28 cellular contexts compared by ENCODE assay signal in the genomic region with DNA sequence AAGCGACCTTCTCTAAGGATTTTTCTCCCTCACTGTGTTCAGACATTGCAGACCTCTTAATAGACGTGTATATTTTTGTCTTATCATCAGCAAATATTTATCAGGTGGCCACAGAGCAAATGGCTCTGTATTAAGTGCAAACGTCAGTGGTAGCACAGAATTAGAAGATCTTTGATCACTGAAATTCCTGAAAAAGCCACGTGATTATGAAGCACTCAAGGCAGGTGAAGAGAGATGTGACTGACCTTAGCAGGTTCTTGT.
"Had no signal": no experiment of that assay in that cellular context is flagged by ENCODE, and none has a peak within 500 bp of the region (broad histone marks: within the 10 kb centered on the region; RNA-seq: fewer than 3 reads in every experiment).

No MANE protein-coding gene starts in this region.

- H3K4me3 ChIP-seq: stomach, suprapubic skin, testis, thoracic aorta, thyroid gland, tibial artery, tibial nerve, transverse colon, upper lobe of left lung, upper lobe of right lung, uterus, vagina had no signal

- ATAC-seq: stimulated activated memory B cell treated with anti-CD40 and anti-IgM and Interleukin-4, amounts not matched to agents 10 μg/mL and 1 μg/mL and 100 μg/mL, for 72 hours; stimulated activated naive CD8-positive, alpha-beta T cell treated with anti-CD3 and anti-CD28 coated beads, Interleukin-15, Interleukin-2, amounts not matched to agents 100 U/mL and 50 U/mL, for 24 hours had no signal

- H3K27ac Mint-ChIP-seq: stimulated activated effector memory CD8-positive, alpha-beta T cell treated with anti-CD3 and anti-CD28 coated beads, Interleukin-12 subunit alpha, Interleukin-12 subunit beta, amount 100 ng/mL, for 72 hours; stimulated activated memory B cell treated with anti-CD40 and anti-IgM and Interleukin-4, amounts not matched to agents 10 μg/mL and 1 μg/mL and 100 μg/mL, for 72 hours; stimulated activated naive B cell treated with anti-CD40 and anti-IgM and Interleukin-4, amounts not matched to agents 10 μg/mL and 1 μg/mL and 100 μg/mL, for 72 hours; stimulated activated naive CD8-positive, alpha-beta T cell treated with anti-CD3 and anti-CD28 coated beads, Interleukin-15, amount 100 ng/mL, for 72 hours; stimulated activated naive CD8-positive, alpha-beta T cell treated with anti-CD3 and anti-CD28 coated beads, Interleukin-15, Interleukin-2, amounts not matched to agents 100 ng/mL and 50 ng/mL, for 24 hours; type B pancreatic cell had no signal

- H3K9me3 ChIP-seq: stomach, suprapubic skin, testis, thoracic aorta, thyroid gland, tibial artery, tibial nerve, transverse colon, upper lobe of left lung, upper lobe of right lung, uterus, vagina had no signal

- H3K27me3 Mint-ChIP-seq: stimulated activated memory B cell treated with anti-CD40 and anti-IgM and Interleukin-4, amounts not matched to agents 10 μg/mL and 1 μg/mL and 100 μg/mL, for 72 hours; stimulated activated naive B cell treated with anti-CD40 and anti-IgM and Interleukin-4, amounts not matched to agents 10 μg/mL and 1 μg/mL and 100 μg/mL, for 72 hours; type B pancreatic cell had no signal

- H3K36me3 Mint-ChIP-seq: stimulated activated effector memory CD8-positive, alpha-beta T cell treated with anti-CD3 and anti-CD28 coated beads, Interleukin-12 subunit alpha, Interleukin-12 subunit beta, amount 100 ng/mL, for 72 hours; stimulated activated memory B cell treated with anti-CD40 and anti-IgM and Interleukin-4, amounts not matched to agents 10 μg/mL and 1 μg/mL and 100 μg/mL, for 72 hours; stimulated activated naive B cell treated with anti-CD40 and anti-IgM and Interleukin-4, amounts not matched to agents 10 μg/mL and 1 μg/mL and 100 μg/mL, for 72 hours had no signal

- H3K4me1 ChIP-seq: testis, thyroid gland, tibial artery, transverse colon, upper lobe of right lung, uterus had no signal

- DNase-seq: stimulated activated CD4-positive, alpha-beta T cell treated with anti-CD3 and anti-CD28 coated beads, Interleukin-2, amount 100 ng/mL, for 48 hours; stimulated activated CD4-positive, alpha-beta T cell treated with anti-CD3 and anti-CD28 coated beads, Interleukin-4, amount 100 ng/mL, for 1 hour; stimulated activated CD4-positive, alpha-beta T cell treated with anti-CD3 and anti-CD28 coated beads, Interleukin-4, amount 100 ng/mL, for 24 hours; stimulated activated CD4-positive, alpha-beta T cell treated with anti-CD3 and anti-CD28 coated beads, Interleukin-4, amount 100 ng/mL, for 4 hours; stimulated activated CD8-positive, alpha-beta memory T cell treated with anti-CD3 and anti-CD28 coated beads, Interleukin-4, amount 100 ng/mL, for 48 hours; stimulated activated naive B cell treated with anti-CD40 and anti-IgM and Interleukin-4, amounts not matched to agents 10 μg/mL and 1 μg/mL and 100 μg/mL, for 72 hours; stimulated activated naive CD4-positive, alpha-beta T cell; stimulated activated naive CD4-positive, alpha-beta T cell treated with Interleukin-2 at 50 U/mL for 16 hours; stimulated activated naive CD8-positive, alpha-beta T cell treated with anti-CD3 and anti-CD28 coated beads, Interleukin-15, amount 100 ng/mL, for 72 hours; stimulated activated naive CD8-positive, alpha-beta T cell treated with anti-CD3 and anti-CD28 coated beads, Interleukin-15, Interleukin-2, amounts not matched to agents 100 U/mL and 50 U/mL, for 24 hours; stomach; substantia nigra; testis; thyroid gland; tibial artery; transverse colon; trophoblast cell; upper lobe of left lung; upper lobe of right lung; uterus had no signal

- H3K4me3 Mint-ChIP-seq: stimulated activated effector memory CD8-positive, alpha-beta T cell treated with anti-CD3 and anti-CD28 coated beads, Interleukin-12 subunit alpha, Interleukin-12 subunit beta, amount 100 ng/mL, for 72 hours; stimulated activated memory B cell treated with anti-CD40 and anti-IgM and Interleukin-4, amounts not matched to agents 10 μg/mL and 1 μg/mL and 100 μg/mL, for 72 hours; stimulated activated naive B cell treated with anti-CD40 and anti-IgM and Interleukin-4, amounts not matched to agents 10 μg/mL and 1 μg/mL and 100 μg/mL, for 72 hours; stimulated activated naive CD8-positive, alpha-beta T cell treated with anti-CD3 and anti-CD28 coated beads, Interleukin-15, amount 100 ng/mL, for 72 hours; stimulated activated naive CD8-positive, alpha-beta T cell treated with anti-CD3 and anti-CD28 coated beads, Interleukin-15, Interleukin-2, amounts not matched to agents 100 ng/mL and 50 ng/mL, for 24 hours; type B pancreatic cell had no signal

- H3K4me1 Mint-ChIP-seq: stimulated activated naive CD8-positive, alpha-beta T cell treated with anti-CD3 and anti-CD28 coated beads, Interleukin-15, amount 100 ng/mL, for 72 hours had no signal

- H3K27ac ChIP-seq: stomach, suprapubic skin, testis, thoracic aorta, thyroid gland, tibial artery, tibial nerve, transverse colon, upper lobe of left lung, upper lobe of right lung, uterus, vagina had no signal

- H3K36me3 ChIP-seq: stomach, suprapubic skin, thoracic aorta, thyroid gland, tibial nerve, transverse colon, upper lobe of left lung, upper lobe of right lung, uterus, vagina had no signal

- H3K27me3 ChIP-seq: stomach, suprapubic skin, testis, thyroid gland, tibial artery, tibial nerve, transverse colon, upper lobe of left lung, upper lobe of right lung, uterus, vagina had no signal
